ENCODE assay signal across 33 cellular contexts in genomic region chr2:110167326-110167955, GRCh38. TPM values are rescaled to one million over a fixed set of nuclear protein-coding genes. Genes with fewer than 3 reads are reported as not detected.
DNase-seq lines count a peak whose midpoint lies in the region; ATAC-seq, FAIRE-seq and TF ChIP-seq lines count a peak whose summit lies in the region.
"Had no signal": no experiment of that assay in that cellular context is flagged by ENCODE, and none has a peak within 500 bp of the region (broad histone marks: within the 10 kb centered on the region; RNA-seq: fewer than 3 reads in every experiment).

No MANE protein-coding gene starts in this region.

- FAIRE-seq in kidney (lab: Jason Lieb, UNC), result no peak
- FAIRE-seq: D721Med, HepG2, urothelium cell line had no signal

- no peaks in the 10 kb centered on the region for H3K27me3 ChIP-seq in HUES48 (ENCODE audit: control insufficient read depth, insufficient read depth, low read length)
- no peaks in the 10 kb centered on the region for H3K27me3 ChIP-seq in thyroid gland
- H3K27me3 ChIP-seq in CD4-positive, alpha-beta memory T cell (ENCODE audit: insufficient read depth, low read length), result no peaks in the 10 kb centered on the region
- H3K27me3 ChIP-seq: brain microvascular endothelial cell, heart left ventricle, suprapubic skin had no signal

- H3K4me3 ChIP-seq in HUES48 (ENCODE audit: low read depth, low read length) (peak overlapping the region; percentile 20; the same call in 1 of the 2 replicates), thyroid gland (replicated peaks in 1 of 3) (no peak overlapping the region), kidney (ENCODE audit: low read length in 2 of 2) (no peak overlapping the region)
- no peak overlapping the region for H3K4me3 ChIP-seq in CD4-positive, alpha-beta memory T cell (ENCODE audit: low read length in 2 of 2)
- H3K4me3 ChIP-seq: heart left ventricle, suprapubic skin had no signal

- no peak overlapping the region for H3K27ac Mint-ChIP-seq in CD4-positive, alpha-beta memory T cell
- H3K27ac Mint-ChIP-seq: activated naive CD8-positive, alpha-beta T cell treated with anti-CD3 and anti-CD28 coated beads, Interleukin-2, amount 50 U/mL, for 24 hours; CD4-positive, CD25-positive, alpha-beta regulatory T cell; immature natural killer cell; memory B cell had no signal

- H3K4me3 Mint-ChIP-seq in CD4-positive, alpha-beta memory T cell, result no peak overlapping the region
- H3K4me3 Mint-ChIP-seq: activated naive CD8-positive, alpha-beta T cell treated with anti-CD3 and anti-CD28 coated beads, Interleukin-2, amount 50 U/mL, for 24 hours; activated T-cell treated with anti-CD3 and anti-CD28 coated beads, Interleukin-2, amount 50 U/mL, for 4 hours; CD4-positive, CD25-positive, alpha-beta regulatory T cell; immature natural killer cell; memory B cell had no signal

- no peak for TF ChIP-seq POLR2A in thyroid gland (IDR thresholded peaks at IDR 0.05)

- H3K4me1 Mint-ChIP-seq in CD4-positive, alpha-beta memory T cell, result peaks cover 4 to 5% (median 5%) of the 10 kb centered on the region in 4 donors
- H3K4me1 Mint-ChIP-seq: immature natural killer cell had no signal

- DNase-seq in amniotic epithelial cell (ENCODE audit: low read depth), result peak; percentile 4
- DNase-seq in iPS DF 19.7 (ENCODE audit: low read depth, low spot score), result peak; percentile 42
- DNase-seq in thyroid gland, result no peak
- DNase-seq in kidney, result no peak
- DNase-seq in CD4-positive, alpha-beta memory T cell, result no peak
- DNase-seq: activated CD4-positive, alpha-beta T cell treated with anti-CD3 and anti-CD28 coated beads for 48 hours; activated CD8-positive, alpha-beta memory T cell treated with anti-CD3 and anti-CD28 coated beads for 24 hours; activated naive CD8-positive, alpha-beta T cell treated with anti-CD3 and anti-CD28 coated beads, Interleukin-2, amount 50 U/mL, for 24 hours; activated T-cell treated with anti-CD3 and anti-CD28 coated beads, Interleukin-2, amount 50 U/mL, for 4 hours; brain microvascular endothelial cell; CD4-positive, CD25-positive, alpha-beta regulatory T cell; EL; HCEC 1CT; heart left ventricle; immature natural killer cell; Kasumi-1; NCI-H1048; NCI-H1694 treated with DMSO at 0.1 percent for 48 hours; NCI-H2171 treated with DMSO at 0.1 percent for 48 hours; NCI-H510A treated with DMSO at 0.1 percent for 48 hours; SHP77; stimulated activated CD4-positive, alpha-beta T cell treated with anti-CD3 and anti-CD28 coated beads, Interleukin-15, amount 100 ng/mL, for 24 hours; stimulated activated naive CD4-positive, alpha-beta T cell had no signal

- H3K36me3 ChIP-seq in HUES48 (ENCODE audit: control insufficient read depth, insufficient read depth, low read length) (no peaks in the 10 kb centered on the region), thyroid gland (no peaks in the 10 kb centered on the region), kidney (ENCODE audit: control insufficient read depth in 1 of 2, insufficient read depth in 2 of 2, low read length in 2 of 2) (no peaks in the 10 kb centered on the region)
- H3K36me3 ChIP-seq in CD4-positive, alpha-beta memory T cell (ENCODE audit: insufficient read depth, low read length), result no peaks in the 10 kb centered on the region
- H3K36me3 ChIP-seq: brain microvascular endothelial cell, suprapubic skin had no signal

- CTCF ChIA-PET in CD4-positive, alpha-beta memory T cell (lab: Charles Lee; ENCODE audit: partially characterized antibody), result no interaction called here

- H3K4me1 ChIP-seq in HUES48 (ENCODE audit: control insufficient read depth, insufficient read depth, low read length) (peaks cover 25% of the 10 kb centered on the region), thyroid gland (peaks cover 12 to 15% of the 10 kb centered on the region in 2 donors), kidney (ENCODE audit: control insufficient read depth in 1 of 2, insufficient read depth in 1 of 2, low read depth in 1 of 2, low read length in 2 of 2) (no peaks in the 10 kb centered on the region)
- no peaks in the 10 kb centered on the region for H3K4me1 ChIP-seq in CD4-positive, alpha-beta memory T cell (ENCODE audit: insufficient read depth, low read length)
- H3K4me1 ChIP-seq: suprapubic skin had no signal

- peaks cover 1 to 4% of the 10 kb centered on the region in 2 donors for H3K27me3 Mint-ChIP-seq in CD4-positive, alpha-beta memory T cell

- intact Hi-C loops in thyroid gland (cut with DNase I) (no loop called here), kidney (cut with DNase I) (no loop called here)
- intact Hi-C loops in CD4-positive, alpha-beta memory T cell (cut with micrococcal nuclease), result no loop called here

- WGBS in thyroid gland, 2 donors, result 81 to 85% methylated on average over 5 of the region's 5 CpGs

- POLR2A ChIA-PET in CD4-positive, alpha-beta memory T cell (lab: Charles Lee; ENCODE audit: partially characterized antibody), result no interaction called here

- peaks cover 0 to 5% of the 10 kb centered on the region in 2 donors for H3K36me3 Mint-ChIP-seq in CD4-positive, alpha-beta memory T cell
- H3K36me3 Mint-ChIP-seq: CD4-positive, CD25-positive, alpha-beta regulatory T cell; immature natural killer cell had no signal

- H3K27ac ChIP-seq in HUES48 (ENCODE audit: low read depth, low read length) (peak overlapping the region; percentile 54), thyroid gland (peak overlapping the region in 2 of 3 donors; percentile 14 to 15), kidney (ENCODE audit: low read depth in 2 of 2, low read length in 2 of 2) (no peak overlapping the region)
- no peak overlapping the region for H3K27ac ChIP-seq in CD4-positive, alpha-beta memory T cell (ENCODE audit: low read depth, low read length)
- H3K27ac ChIP-seq: brain microvascular endothelial cell, epithelial cell of prostate, heart left ventricle, suprapubic skin, VCaP had no signal

- ATAC-seq in GM18858 (IDR thresholded peaks at IDR 0.05; ENCODE audit: unreplicated experiment), result no peak
- ATAC-seq: activated naive CD8-positive, alpha-beta T cell treated with anti-CD3 and anti-CD28 coated beads, Interleukin-2, amount 50 U/mL, for 24 hours; activated T-cell treated with anti-CD3 and anti-CD28 coated beads, Interleukin-2, amount 50 U/mL, for 4 hours; heart left ventricle; HepG2; sciatic nerve had no signal

- H3K9me3 Mint-ChIP-seq in CD4-positive, alpha-beta memory T cell, result no peaks in the 10 kb centered on the region
- H3K9me3 Mint-ChIP-seq: activated T-cell treated with anti-CD3 and anti-CD28 coated beads, Interleukin-2, amount 50 U/mL, for 4 hours; CD4-positive, CD25-positive, alpha-beta regulatory T cell; immature natural killer cell had no signal

- H3K9ac ChIP-seq in HUES48 (ENCODE audit: low read depth, low read length) (no peak overlapping the region), kidney (ENCODE audit: low read length in 2 of 2) (no peak overlapping the region)

- H3K9me3 ChIP-seq in HUES48 (ENCODE audit: control insufficient read depth, insufficient read depth, low read length) (no peaks in the 10 kb centered on the region), thyroid gland (no peaks in the 10 kb centered on the region), kidney (ENCODE audit: control insufficient read depth in 1 of 2, low read length in 2 of 2) (no peaks in the 10 kb centered on the region)
- no peaks in the 10 kb centered on the region for H3K9me3 ChIP-seq in CD4-positive, alpha-beta memory T cell (ENCODE audit: control insufficient read depth in 1 of 2, low read length in 2 of 2)
- H3K9me3 ChIP-seq: heart left ventricle, suprapubic skin had no signal

- no peak for TF ChIP-seq CTCF in thyroid gland (IDR thresholded peaks at IDR 0.05)
- no peak for TF ChIP-seq CTCF in kidney (IDR thresholded peaks at IDR 0.05; ENCODE audit: borderline replicate concordance, extremely low read depth, insufficient read depth)

RNA-seq across cellular contexts. Expression of gene NPHP1, which starts 37.4 kb away (rescaled TPM):
- total RNA-seq in thyroid gland, result 10 to 100 TPM; 11.0 to 23.3 (median 12.8) TPM
- total RNA-seq in kidney, result 11.8 TPM
- polyA plus RNA-seq in kidney (ENCODE audit: insufficient read depth, low read depth, low replicate concordance), result 18.3 TPM
- under 1 TPM; 0.23 to 0.64 TPM for total RNA-seq in CD4-positive, alpha-beta memory T cell
- polyA plus RNA-seq in CD4-positive, alpha-beta memory T cell, result 1 to 10 TPM; 1.2 to 1.3 TPM
- total RNA-seq: CD4-positive, CD25-positive, alpha-beta regulatory T cell had no signal
- polyA plus RNA-seq: immature natural killer cell had no signal

RNA-seq across cellular contexts. Expression of gene MTLN, which starts 44.9 kb away (rescaled TPM):
- total RNA-seq in thyroid gland (100 to 1,000 TPM in 2 of 4 donors, 10 to 100 TPM in 2; 66.4 to 122 (median 94.8) TPM), kidney (48.8 TPM)
- 214 TPM for polyA plus RNA-seq in kidney (ENCODE audit: insufficient read depth, low read depth, low replicate concordance)
- total RNA-seq in CD4-positive, alpha-beta memory T cell, result 10 to 100 TPM; 29.2 to 34.6 TPM
- polyA plus RNA-seq in CD4-positive, alpha-beta memory T cell, result 100 to 1,000 TPM in 1 of 2 donors, 10 to 100 TPM in 1; 71.4 to 131 TPM

RNA-seq across cellular contexts. Expression of gene MALL, which starts 51.8 kb away (rescaled TPM):
- total RNA-seq in thyroid gland (10 to 100 TPM; 13.3 to 54.4 (median 25.0) TPM), kidney (26.2 TPM)
- 9.7 TPM for polyA plus RNA-seq in kidney (ENCODE audit: insufficient read depth, low read depth, low replicate concordance)
- not detected for total RNA-seq in CD4-positive, alpha-beta memory T cell
- not detected for polyA plus RNA-seq in CD4-positive, alpha-beta memory T cell
- total RNA-seq: HepG2 had no signal
- polyA plus RNA-seq: HepG2, immature natural killer cell had no signal

Comparison
In these comparisons a context has a peak if more than half of its experiments do, and no peak if none do; other contexts are left out.
1. H3K27ac ChIP-seq: peak in HUES48 (single experiment) and thyroid gland (2 of 3); none in kidney (0 of 2) and CD4-positive, alpha-beta memory T cell (single experiment).
2. DNase-seq: peak in amniotic epithelial cell (single experiment) and iPS DF 19.7 (single experiment); none in thyroid gland (0 of 2), kidney (single experiment) and CD4-positive, alpha-beta memory T cell (0 of 5).
3. RNA of gene MALL, which starts 51.8 kb away (total RNA-seq): 13.3 to 54.4 TPM in thyroid gland and 26.2 TPM in kidney (single experiment); not detected in CD4-positive, alpha-beta memory T cell; every median in the first group is over 10 times any median in the second.